1 cellular context compared by ENCODE assay signal in the genomic region with DNA sequence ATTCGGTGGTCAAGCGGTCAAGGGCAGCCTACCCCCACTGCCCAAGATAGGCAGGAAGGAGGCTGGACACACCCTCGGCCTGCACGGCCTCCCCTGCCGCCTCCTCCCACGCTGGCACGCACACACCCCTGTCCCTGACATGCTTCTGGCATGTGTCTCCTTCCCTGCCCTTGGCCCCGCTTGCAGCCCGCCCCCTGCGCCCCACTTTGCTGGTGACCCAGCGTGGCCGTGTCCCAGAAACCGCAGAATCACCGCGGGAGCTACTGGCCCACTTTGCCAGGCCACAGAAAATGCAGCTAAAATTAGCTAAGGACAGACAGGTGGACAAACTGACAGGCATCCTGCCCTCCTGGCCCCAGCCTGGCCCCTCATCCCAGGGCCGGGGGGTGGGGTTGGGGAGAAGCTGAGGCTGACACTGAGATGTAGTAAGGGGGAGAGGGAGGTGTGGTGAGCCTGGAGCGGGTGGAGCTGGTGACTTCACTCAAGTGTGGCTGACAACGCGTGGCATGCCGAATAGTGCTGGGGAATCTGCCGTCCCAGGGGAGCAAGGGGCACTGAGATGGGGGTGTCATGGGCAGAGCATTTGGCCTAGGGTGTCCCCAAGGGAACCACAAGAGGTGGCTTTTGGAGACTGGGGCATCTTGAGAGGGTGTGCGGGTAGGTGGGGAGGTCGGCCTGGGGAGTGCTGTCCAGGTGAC.
TF ChIP-seq lines count a peak whose summit lies in the region.

No MANE protein-coding gene starts in this region.

TF ChIP-seq in WTC11, 78 proteins besides CTCF, POLR2A, EP300 and RAD21 (continued from another document):
- TF ChIP-seq CREB1 (CRISPR knock-in tag; IDR thresholded peaks at IDR 0.05) (no peak), RORB (CRISPR knock-in tag; IDR thresholded peaks at IDR 0.05) (no peak), TEAD4 (CRISPR knock-in tag; IDR thresholded peaks at IDR 0.05) (no peak), ZNF232 (CRISPR knock-in tag; IDR thresholded peaks at IDR 0.05) (no peak), ZNF317 (CRISPR knock-in tag; IDR thresholded peaks at IDR 0.05; ENCODE audit: borderline replicate concordance, low read depth) (no peak), MXD4 (CRISPR knock-in tag; IDR thresholded peaks at IDR 0.05; ENCODE audit: borderline replicate concordance) (no peak), ESRRA (CRISPR knock-in tag; IDR thresholded peaks at IDR 0.05; ENCODE audit: borderline replicate concordance) (no peak)
- TF ChIP-seq, protein P1, sequence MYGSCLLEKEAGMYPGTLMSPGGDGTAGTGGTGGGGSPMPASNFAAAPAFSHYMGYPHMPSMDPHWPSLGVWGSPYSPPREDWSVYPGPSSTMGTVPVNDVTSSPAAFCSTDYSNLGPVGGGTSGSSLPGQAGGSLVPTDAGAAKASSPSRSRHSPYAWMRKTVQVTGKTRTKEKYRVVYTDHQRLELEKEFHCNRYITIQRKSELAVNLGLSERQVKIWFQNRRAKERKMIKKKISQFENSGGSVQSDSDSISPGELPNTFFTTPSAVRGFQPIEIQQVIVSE (CRISPR knock-in tag; IDR thresholded peaks at IDR 0.05; ENCODE audit: borderline replicate concordance) = no peak
